Comparison of ENCODE assay signal across 24 cellular contexts in the genomic region with DNA sequence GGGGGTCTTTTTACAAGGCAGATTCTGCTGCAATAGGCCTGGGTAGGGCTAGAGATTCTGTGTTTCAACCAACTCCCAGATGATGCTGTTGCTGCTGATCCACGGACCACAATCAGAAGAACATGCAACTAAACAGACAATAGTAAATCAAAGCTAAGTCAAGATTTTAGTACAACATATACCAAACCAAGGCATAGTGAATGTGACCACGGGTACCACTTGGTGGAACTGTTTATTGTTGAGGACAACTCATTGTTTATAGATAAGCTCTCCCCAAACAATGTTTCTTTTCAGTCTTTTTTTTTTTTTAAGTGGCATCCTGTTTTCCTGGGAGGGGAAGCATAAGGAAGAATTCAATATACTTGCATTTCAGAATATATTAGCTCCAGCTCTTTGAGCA. TPM values are rescaled to one million over a fixed set of nuclear protein-coding genes. Genes with fewer than 3 reads are reported as not detected.
DNase-seq lines count a peak whose midpoint lies in the region; ATAC-seq and TF ChIP-seq lines count a peak whose summit lies in the region.
"Had no signal": no experiment of that assay in that cellular context is flagged by ENCODE, and none has a peak within 500 bp of the region (broad histone marks: within the 10 kb centered on the region; RNA-seq: fewer than 3 reads in every experiment).

No MANE protein-coding gene starts in this region.

- TF ChIP-seq CTCF in neutrophil (IDR thresholded peaks at IDR 0.05): no peak

- no peaks in the 10 kb centered on the region for H3K36me3 ChIP-seq in neutrophil
- H3K36me3 ChIP-seq: SJSA1 had no signal

- H3K4me1 ChIP-seq in neutrophil (ENCODE audit: control insufficient read depth in 1 of 2, insufficient read depth in 1 of 2, low read depth in 1 of 2, low read length in 1 of 2): peaks cover 100% of the 10 kb centered on the region in 2 experiments

- intact Hi-C loops in left colon (cut with DNase I, micrococcal nuclease): no loop called here

- no peaks in the 10 kb centered on the region for H3K27me3 ChIP-seq in neutrophil
- H3K27me3 ChIP-seq: SJSA1 had no signal

- no peaks in the 10 kb centered on the region for H3K9me3 ChIP-seq in neutrophil
- H3K9me3 ChIP-seq: Caco-2, SJSA1 had no signal

- ATAC-seq in left colon (no peak), HG03460 (IDR thresholded peaks at IDR 0.05; ENCODE audit: unreplicated experiment) (no peak), HG03457 (IDR thresholded peaks at IDR 0.05; ENCODE audit: unreplicated experiment) (no peak)
- ATAC-seq: Right ventricle myocardium inferior had no signal

- peak; percentile 76 for DNase-seq in globus pallidus (ENCODE audit: low spot score)
- no peak for DNase-seq in left colon
- no peak for DNase-seq in NCI-H526 treated with DMSO at 0.1 percent for 48 hours (lab: John Stamatoyannopoulos, UW)
- DNase-seq: Caco-2; CD4-positive, alpha-beta T cell; DMS 273 treated with DMSO at 0.1 percent for 48 hours; DND-41; GM23248; H9; IMR-90; NCI-H1105; NCI-H2081; NCI-H2171; NCI-H345; NCI-H524 treated with DMSO at 0.1 percent for 48 hours; OCI-M1 had no signal

- H3K4me3 ChIP-seq in neutrophil (ENCODE audit: low read depth in 1 of 2, low read length in 1 of 2): peak overlapping the region in 1 of 2 experiments; percentile 33
- H3K4me3 ChIP-seq: GM12878, GM23248, SJSA1 had no signal

- H3K27ac ChIP-seq in angular gyrus (ENCODE audit: low read depth, low read length): peak overlapping the region; percentile 82
- H3K27ac ChIP-seq in neutrophil: peak overlapping the region; percentile 99
- H3K27ac ChIP-seq: GM23248, KMS-11, SJSA1 had no signal

RNA-seq across cellular contexts. Expression of gene DARS1, which starts 36.0 kb away (rescaled TPM):
- 10 to 100 TPM; 37.9 to 41.7 TPM for total RNA-seq in left colon
